ENCODE assay signal across 10 cellular contexts in the genomic region with DNA sequence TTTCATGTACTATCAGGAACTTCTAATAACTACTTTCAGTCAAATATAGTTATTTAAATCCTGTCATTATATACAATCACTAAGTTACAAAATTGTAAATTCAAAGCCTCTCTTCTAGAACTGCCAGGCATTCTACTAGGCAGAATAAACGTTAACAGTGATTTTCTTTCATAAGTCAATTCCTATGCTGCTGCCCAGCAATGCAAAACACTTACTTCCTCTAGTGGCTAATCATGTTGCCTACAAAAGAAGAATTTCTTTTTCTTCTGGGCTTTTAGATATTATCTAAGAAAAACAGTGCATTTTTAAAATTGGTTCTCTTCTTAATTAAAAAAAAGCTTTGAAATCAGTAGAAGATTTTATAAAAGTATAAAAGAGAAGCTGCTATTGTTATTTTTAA.
DNase-seq lines count a peak whose midpoint lies in the region; ATAC-seq and TF ChIP-seq lines count a peak whose summit lies in the region.
"Had no signal": no experiment of that assay in that cellular context is flagged by ENCODE, and none has a peak within 500 bp of the region (broad histone marks: within the 10 kb centered on the region; RNA-seq: fewer than 3 reads in every experiment).

No MANE protein-coding gene starts in this region.

- H3K27me3 Mint-ChIP-seq in MCF 10A (ENCODE audit: insufficient read depth, unreplicated experiment), result no peaks in the 10 kb centered on the region
- H3K27me3 Mint-ChIP-seq in activated CD8-positive, alpha-beta memory T cell treated with anti-CD3 and anti-CD28 coated beads, Interleukin-2, amount 10 ng/mL, durations not matched to agents 7 days and 5 days, result no peaks in the 10 kb centered on the region

- H3K36me3 Mint-ChIP-seq in MCF 10A (ENCODE audit: insufficient read depth, unreplicated experiment), result no peaks in the 10 kb centered on the region
- H3K36me3 Mint-ChIP-seq in activated CD8-positive, alpha-beta memory T cell treated with anti-CD3 and anti-CD28 coated beads, Interleukin-2, amount 10 ng/mL, durations not matched to agents 7 days and 5 days, result no peaks in the 10 kb centered on the region

- POLR2A ChIA-PET in MCF 10A (lab: Yijun Ruan, JAX), result interaction anchor here (0.9 kb wide), 1 partner anchor 13 kb away, joined by 3 read pairs; no protein-coding TSS in a partner anchor

- peak; percentile 48 for TF ChIP-seq RAD21 in Ishikawa (IDR thresholded peaks at IDR 0.05; ENCODE audit: low read depth)

- no peak overlapping the region for H3K27ac Mint-ChIP-seq in MCF 10A (ENCODE audit: low read depth, unreplicated experiment)
- no peak overlapping the region for H3K27ac Mint-ChIP-seq in activated CD8-positive, alpha-beta memory T cell treated with anti-CD3 and anti-CD28 coated beads, Interleukin-2, amount 10 ng/mL, durations not matched to agents 7 days and 5 days
- H3K27ac Mint-ChIP-seq: activated T-helper 2 cell treated with anti-CD3 and anti-CD28 coated beads, Interferon-gamma antibody, Interleukin-2, Interleukin-4, amounts not matched to agents 10 μg/mL and 5 μg/mL and 100 μg/mL, durations not matched to agents 14 hours and 24 hours and 36 hours had no signal

- peaks cover 10% of the 10 kb centered on the region for H3K4me1 Mint-ChIP-seq in MCF 10A (ENCODE audit: insufficient read depth, unreplicated experiment)
- H3K4me1 Mint-ChIP-seq in activated CD8-positive, alpha-beta memory T cell treated with anti-CD3 and anti-CD28 coated beads, Interleukin-2, amount 10 ng/mL, durations not matched to agents 7 days and 5 days, result no peaks in the 10 kb centered on the region

- intact Hi-C loops in MCF 10A (cut with micrococcal nuclease), result loop anchor here (1.0 to 2.0 kb wide), 2 partner anchors 225 to 596 kb away; no protein-coding TSS in a partner anchor

- H3K4me3 Mint-ChIP-seq in MCF 10A (ENCODE audit: unreplicated experiment), result no peak overlapping the region
- no peak overlapping the region for H3K4me3 Mint-ChIP-seq in activated CD8-positive, alpha-beta memory T cell treated with anti-CD3 and anti-CD28 coated beads, Interleukin-2, amount 10 ng/mL, durations not matched to agents 7 days and 5 days

- TF ChIP-seq EP300 in Ishikawa (IDR thresholded peaks at IDR 0.05; ENCODE audit: borderline replicate concordance), result no peak

- DNase-seq in MCF 10A (ENCODE audit: unreplicated experiment) (peak; percentile 5), hepatic stellate cell (ENCODE audit: low spot score) (peak; percentile 41), superior temporal gyrus (ENCODE audit: extremely low spot score) (peak; percentile 78), DMS153 treated with DMSO at 0.1 percent for 48 hours (lab: John Stamatoyannopoulos, UW; ENCODE audit: unreplicated experiment) (no peak)
- DNase-seq in activated CD8-positive, alpha-beta memory T cell treated with anti-CD3 and anti-CD28 coated beads, Interleukin-2, amount 10 ng/mL, durations not matched to agents 7 days and 5 days, result no peak
- DNase-seq: NCI-H2029 had no signal

- ATAC-seq in HG02571 (IDR thresholded peaks at IDR 0.05; ENCODE audit: unreplicated experiment) (no peak), HG02973 (IDR thresholded peaks at IDR 0.05; ENCODE audit: unreplicated experiment) (no peak)
- ATAC-seq in activated CD8-positive, alpha-beta memory T cell treated with anti-CD3 and anti-CD28 coated beads, Interleukin-2, amount 10 ng/mL, durations not matched to agents 7 days and 5 days, result no peak

- BruUV-seq in MCF 10A (replicated peaks; lab: Mats Ljungman, UMichigan), result no TSS peak

- H3K9me3 Mint-ChIP-seq in MCF 10A (ENCODE audit: unreplicated experiment), result no peaks in the 10 kb centered on the region
- no peaks in the 10 kb centered on the region for H3K9me3 Mint-ChIP-seq in activated CD8-positive, alpha-beta memory T cell treated with anti-CD3 and anti-CD28 coated beads, Interleukin-2, amount 10 ng/mL, durations not matched to agents 7 days and 5 days (ENCODE audit: low read depth)

- peak; percentile 22 for TF ChIP-seq CTCF in MCF 10A (IDR thresholded peaks at IDR 0.05; ENCODE audit: unreplicated experiment)

- CTCF ChIA-PET in MCF 10A (lab: Yijun Ruan, JAX), result no interaction called here
- CTCF ChIA-PET in activated CD8-positive, alpha-beta memory T cell treated with anti-CD3 and anti-CD28 coated beads, Interleukin-2, amount 10 ng/mL, durations not matched to agents 7 days and 5 days (lab: Charles Lee), result no interaction called here

TF ChIP-seq in Ishikawa, 13 proteins besides CTCF, POLR2A, EP300 and RAD21:
- TF ChIP-seq ZBTB7A (IDR thresholded peaks at IDR 0.05; ENCODE audit: low read depth), result no peak

Comparison
In these comparisons a context has a peak if more than half of its experiments do, and no peak if none do; other contexts are left out.
1. DNase-seq: peak in MCF 10A (single experiment), hepatic stellate cell (single experiment) and superior temporal gyrus (single experiment); none in DMS153 treated with DMSO at 0.1 percent for 48 hours (single experiment) and activated CD8-positive, alpha-beta memory T cell treated with anti-CD3 and anti-CD28 coated beads, Interleukin-2, amount 10 ng/mL, durations not matched to agents 7 days and 5 days (single experiment).